In the genomic region with DNA sequence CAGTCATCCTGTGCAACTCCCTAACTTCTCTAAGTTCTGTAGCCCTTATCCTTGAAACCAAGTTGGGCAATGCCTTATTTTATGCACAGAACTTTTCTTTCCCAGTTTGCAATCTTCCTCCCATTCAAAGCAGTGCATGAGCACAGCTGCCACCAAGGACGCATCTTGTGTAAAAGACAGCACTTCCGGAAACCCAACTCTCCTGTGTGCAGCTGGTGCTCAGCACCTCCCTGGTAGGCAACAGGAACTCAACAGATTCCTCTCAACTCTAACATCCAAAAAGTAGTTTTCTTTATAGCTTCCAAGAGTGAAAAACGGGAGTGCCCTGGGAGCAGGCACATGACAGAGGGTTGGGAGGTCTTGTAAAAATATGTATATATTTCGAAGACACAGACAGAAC, we compare ENCODE assay signal across 1 cellular context.
TF ChIP-seq lines count a peak whose summit lies in the region.

No MANE protein-coding gene starts in this region.

TF ChIP-seq in HCT116, 20 proteins besides CTCF, POLR2A, EP300 and RAD21:
- TF ChIP-seq YY1 (IDR thresholded peaks at IDR 0.05; ENCODE audit: extremely low read depth, insufficient replicate concordance, low read depth, low read length) (no peak), ELF1 (IDR thresholded peaks at IDR 0.05; ENCODE audit: borderline replicate concordance, low read depth) (no peak), CBX3 (IDR thresholded peaks at IDR 0.05; ENCODE audit: low read depth) (no peak), EGR1 (IDR thresholded peaks at IDR 0.05; ENCODE audit: low read depth) (no peak), CEBPB (IDR thresholded peaks at IDR 0.05; ENCODE audit: low read depth) (no peak), SRF (IDR thresholded peaks at IDR 0.05; ENCODE audit: low read depth) (no peak), ZNF274 (IDR thresholded peaks at IDR 0.05; ENCODE audit: low read depth, low read length) (no peak), FOSL1 (IDR thresholded peaks at IDR 0.05; ENCODE audit: low read depth) (no peak), EZH2 (IDR thresholded peaks at IDR 0.05) (no peak)
- TF ChIP-seq, protein P1, sequence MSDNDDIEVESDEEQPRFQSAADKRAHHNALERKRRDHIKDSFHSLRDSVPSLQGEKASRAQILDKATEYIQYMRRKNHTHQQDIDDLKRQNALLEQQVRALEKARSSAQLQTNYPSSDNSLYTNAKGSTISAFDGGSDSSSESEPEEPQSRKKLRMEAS (IDR thresholded peaks at IDR 0.05) = no peak
